In the genomic region with DNA sequence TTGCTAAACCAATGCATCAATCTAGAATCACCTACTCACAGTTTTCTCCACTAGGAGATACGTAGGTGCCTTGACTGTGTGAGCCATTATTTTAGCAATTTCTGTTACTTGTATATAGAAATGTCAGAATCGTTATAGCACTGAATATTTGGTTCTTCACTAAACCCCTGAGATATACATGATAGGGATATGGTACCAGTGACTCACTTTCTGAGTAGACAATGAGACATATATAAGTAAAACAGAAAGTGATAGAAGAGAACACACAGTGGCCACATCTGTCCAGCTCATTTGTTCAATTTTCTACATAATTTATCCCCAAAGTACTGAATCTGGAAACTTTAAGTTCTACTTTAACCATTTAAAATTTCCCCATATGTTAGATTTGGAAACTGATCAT, we compare ENCODE assay signal across 17 cellular contexts.
DNase-seq lines count a peak whose midpoint lies in the region; ATAC-seq lines count a peak whose summit lies in the region.
"Had no signal": no experiment of that assay in that cellular context is flagged by ENCODE, and none has a peak within 500 bp of the region (broad histone marks: within the 10 kb centered on the region; RNA-seq: fewer than 3 reads in every experiment).

No MANE protein-coding gene starts in this region.

- peak overlapping the region in 1 of 2 donors; percentile 69 for H3K4me3 Mint-ChIP-seq in activated T-cell treated with anti-CD3 and anti-CD28 coated beads, Interleukin-2, amount 50 U/mL, for 72 hours
- H3K4me3 Mint-ChIP-seq in activated T-helper 2 cell treated with anti-CD3 and anti-CD28 coated beads, Interferon-gamma antibody, Interleukin-2, Interleukin-4, amounts not matched to agents 10 μg/mL and 5 μg/mL and 100 μg/mL, durations not matched to agents 14 hours and 24 hours and 36 hours (ENCODE audit: low read depth), result no peak overlapping the region
- no peak overlapping the region for H3K4me3 Mint-ChIP-seq in stimulated activated naive CD8-positive, alpha-beta T cell treated with anti-CD3 and anti-CD28 coated beads, Interleukin-15, amount 100 ng/mL, for 72 hours

- H3K27me3 Mint-ChIP-seq in activated T-cell treated with anti-CD3 and anti-CD28 coated beads, Interleukin-2, amount 50 U/mL, for 72 hours (ENCODE audit: low read depth), result no peaks in the 10 kb centered on the region
- no peaks in the 10 kb centered on the region for H3K27me3 Mint-ChIP-seq in activated T-helper 2 cell treated with anti-CD3 and anti-CD28 coated beads, Interferon-gamma antibody, Interleukin-2, Interleukin-4, amounts not matched to agents 10 μg/mL and 5 μg/mL and 100 μg/mL, durations not matched to agents 14 hours and 24 hours and 36 hours (ENCODE audit: low read depth)
- peaks cover 10% of the 10 kb centered on the region for H3K27me3 Mint-ChIP-seq in stimulated activated naive CD8-positive, alpha-beta T cell treated with anti-CD3 and anti-CD28 coated beads, Interleukin-15, amount 100 ng/mL, for 72 hours

- H3K4me1 Mint-ChIP-seq in activated T-cell treated with anti-CD3 and anti-CD28 coated beads, Interleukin-2, amount 50 U/mL, for 72 hours (ENCODE audit: low read depth), result peaks cover 5% of the 10 kb centered on the region
- peaks cover 8% of the 10 kb centered on the region for H3K4me1 Mint-ChIP-seq in activated T-helper 2 cell treated with anti-CD3 and anti-CD28 coated beads, Interferon-gamma antibody, Interleukin-2, Interleukin-4, amounts not matched to agents 10 μg/mL and 5 μg/mL and 100 μg/mL, durations not matched to agents 14 hours and 24 hours and 36 hours (ENCODE audit: low read depth)
- no peaks in the 10 kb centered on the region for H3K4me1 Mint-ChIP-seq in stimulated activated naive CD8-positive, alpha-beta T cell treated with anti-CD3 and anti-CD28 coated beads, Interleukin-15, amount 100 ng/mL, for 72 hours

- H3K36me3 Mint-ChIP-seq in activated T-cell treated with anti-CD3 and anti-CD28 coated beads, Interleukin-2, amount 50 U/mL, for 72 hours (ENCODE audit: insufficient read depth in 2 of 2), result peaks cover 19 to 34% of the 10 kb centered on the region in 2 donors
- H3K36me3 Mint-ChIP-seq in activated T-helper 2 cell treated with anti-CD3 and anti-CD28 coated beads, Interferon-gamma antibody, Interleukin-2, Interleukin-4, amounts not matched to agents 10 μg/mL and 5 μg/mL and 100 μg/mL, durations not matched to agents 14 hours and 24 hours and 36 hours (ENCODE audit: low read depth), result peaks cover 24% of the 10 kb centered on the region

- intact Hi-C loops in activated T-helper 2 cell treated with anti-CD3 and anti-CD28 coated beads, Interferon-gamma antibody, Interleukin-2, Interleukin-4, amounts not matched to agents 10 μg/mL and 5 μg/mL and 100 μg/mL, durations not matched to agents 14 hours and 24 hours and 36 hours (cut with micrococcal nuclease), result loop anchor here (1.0 kb wide), 2 partner anchors 11 to 172 kb away; no protein-coding TSS in a partner anchor

- peaks cover 16 to 20% of the 10 kb centered on the region in 2 donors for H3K9me3 Mint-ChIP-seq in activated T-cell treated with anti-CD3 and anti-CD28 coated beads, Interleukin-2, amount 50 U/mL, for 72 hours
- peaks cover 46% of the 10 kb centered on the region for H3K9me3 Mint-ChIP-seq in activated T-helper 2 cell treated with anti-CD3 and anti-CD28 coated beads, Interferon-gamma antibody, Interleukin-2, Interleukin-4, amounts not matched to agents 10 μg/mL and 5 μg/mL and 100 μg/mL, durations not matched to agents 14 hours and 24 hours and 36 hours
- H3K9me3 Mint-ChIP-seq in stimulated activated naive CD8-positive, alpha-beta T cell treated with anti-CD3 and anti-CD28 coated beads, Interleukin-15, amount 100 ng/mL, for 72 hours, result peaks cover 19 to 46% of the 10 kb centered on the region in 2 donors

- DNase-seq in activated CD4-positive, CD25-positive, alpha-beta regulatory T cell treated with anti-CD3 and anti-CD28 coated beads, Interleukin-2, amount 50 U/mL, for 72 hours, result no peak
- no peak for DNase-seq in activated T-cell treated with anti-CD3 and anti-CD28 coated beads, Interleukin-2, amount 50 U/mL, for 72 hours
- DNase-seq in activated T-cell treated with anti-CD3 and anti-CD28 coated beads, Interleukin-2, amount 50 U/mL, for 1 hour, result no peak
- DNase-seq in activated T-helper 2 cell treated with anti-CD3 and anti-CD28 coated beads, Interferon-gamma antibody, Interleukin-2, Interleukin-4, amounts not matched to agents 10 μg/mL and 5 μg/mL and 100 μg/mL, durations not matched to agents 14 hours and 24 hours and 36 hours (ENCODE audit: low spot score), result no peak
- no peak for DNase-seq in stimulated activated naive CD8-positive, alpha-beta T cell treated with anti-CD3 and anti-CD28 coated beads, Interleukin-15, amount 100 ng/mL, for 72 hours
- no peak for DNase-seq in iPS-NIHi11 (ENCODE audit: low spot score)
- DNase-seq: AML-193, IMR-90, NCI-H1417, NCI-H187, NCI-H2227 treated with DMSO at 0.1 percent for 48 hours, NCI-H510A treated with DMSO at 0.1 percent for 48 hours, NCI-H774, OCI-M1, SHP77 had no signal

- ATAC-seq in activated CD4-positive, CD25-positive, alpha-beta regulatory T cell treated with anti-CD3 and anti-CD28 coated beads, Interleukin-2, amount 50 U/mL, for 24 hours, result peak; percentile 90 to 91
- peak; percentile 80 to 97 for ATAC-seq in activated T-cell treated with anti-CD3 and anti-CD28 coated beads, Interleukin-2, amount 50 U/mL, for 72 hours (replicated peaks in 1 of 2)
- ATAC-seq in stimulated activated naive CD8-positive, alpha-beta T cell treated with anti-CD3 and anti-CD28 coated beads, Interleukin-15, amount 100 ng/mL, for 72 hours, result peak; percentile 52
- ATAC-seq in HG03460 (IDR thresholded peaks at IDR 0.05; ENCODE audit: unreplicated experiment), result no peak

- peak overlapping the region; percentile 13 for H3K27ac Mint-ChIP-seq in activated T-cell treated with anti-CD3 and anti-CD28 coated beads, Interleukin-2, amount 50 U/mL, for 72 hours
- peak overlapping the region; percentile 21 for H3K27ac Mint-ChIP-seq in activated T-helper 2 cell treated with anti-CD3 and anti-CD28 coated beads, Interferon-gamma antibody, Interleukin-2, Interleukin-4, amounts not matched to agents 10 μg/mL and 5 μg/mL and 100 μg/mL, durations not matched to agents 14 hours and 24 hours and 36 hours
- no peak overlapping the region for H3K27ac Mint-ChIP-seq in stimulated activated naive CD8-positive, alpha-beta T cell treated with anti-CD3 and anti-CD28 coated beads, Interleukin-15, amount 100 ng/mL, for 72 hours

Comparison
In these comparisons a context has a peak if more than half of its experiments do, and no peak if none do; other contexts are left out.
1. H3K27ac Mint-ChIP-seq: peak in activated T-cell treated with anti-CD3 and anti-CD28 coated beads, Interleukin-2, amount 50 U/mL, for 72 hours (single experiment) and activated T-helper 2 cell treated with anti-CD3 and anti-CD28 coated beads, Interferon-gamma antibody, Interleukin-2, Interleukin-4, amounts not matched to agents 10 μg/mL and 5 μg/mL and 100 μg/mL, durations not matched to agents 14 hours and 24 hours and 36 hours (single experiment); none in stimulated activated naive CD8-positive, alpha-beta T cell treated with anti-CD3 and anti-CD28 coated beads, Interleukin-15, amount 100 ng/mL, for 72 hours (0 of 2).